ENCODE assay signal across 36 cellular contexts in genomic region chr1:244709076-244709475, GRCh38.
"Had no signal": no experiment of that assay in that cellular context is flagged by ENCODE, and none has a peak within 500 bp of the region (broad histone marks: within the 10 kb centered on the region; RNA-seq: fewer than 3 reads in every experiment).

No MANE protein-coding gene starts in this region.

- H3K9me3 Mint-ChIP-seq: activated CD4-positive, alpha-beta T cell treated with anti-CD3 and anti-CD28 coated beads, Interleukin-2, amount 10 ng/mL, durations not matched to agents 7 days and 5 days; activated naive CD8-positive, alpha-beta T cell treated with anti-CD3 and anti-CD28 coated beads for 36 hours; activated T-helper 17 cell treated with anti-CD3 and anti-CD28 coated beads, Interleukin-2, amount 50 U/mL, for 72 hours had no signal

- ATAC-seq: activated CD4-positive, alpha-beta T cell treated with anti-CD3 and anti-CD28 coated beads for 36 hours; activated CD4-positive, CD25-positive, alpha-beta regulatory T cell treated with anti-CD3 and anti-CD28 coated beads, Interleukin-2, amount 50 U/mL, for 24 hours; activated CD8-positive, alpha-beta T cell treated with anti-CD3 and anti-CD28 coated beads, Interleukin-2, amount 10 ng/mL, durations not matched to agents 7 days and 5 days; activated T-helper 17 cell treated with anti-CD3 and anti-CD28 coated beads, Interleukin-2, amount 50 U/mL, for 72 hours; Right ventricle myocardium inferior; SK-N-SH treated with all-trans-retinoic acid at 6 μM for 48 hours had no signal

- H3K4me3 Mint-ChIP-seq: activated CD4-positive, alpha-beta T cell treated with anti-CD3 and anti-CD28 coated beads for 36 hours; activated CD4-positive, alpha-beta T cell treated with anti-CD3 and anti-CD28 coated beads, Interleukin-2, amount 10 ng/mL, durations not matched to agents 7 days and 5 days; activated CD8-positive, alpha-beta T cell treated with anti-CD3 and anti-CD28 coated beads, Interleukin-2, amount 10 ng/mL, durations not matched to agents 7 days and 5 days; activated naive CD8-positive, alpha-beta T cell treated with anti-CD3 and anti-CD28 coated beads for 36 hours; activated T-helper 17 cell treated with anti-CD3 and anti-CD28 coated beads, Interleukin-2, amount 50 U/mL, for 72 hours had no signal

- H3K27me3 Mint-ChIP-seq: activated CD4-positive, alpha-beta T cell treated with anti-CD3 and anti-CD28 coated beads for 36 hours; activated CD4-positive, alpha-beta T cell treated with anti-CD3 and anti-CD28 coated beads, Interleukin-2, amount 10 ng/mL, durations not matched to agents 7 days and 5 days; activated naive CD8-positive, alpha-beta T cell treated with anti-CD3 and anti-CD28 coated beads for 36 hours; activated T-helper 17 cell treated with anti-CD3 and anti-CD28 coated beads, Interleukin-2, amount 50 U/mL, for 72 hours had no signal

- H3K4me3 ChIP-seq: PC-9 had no signal

- H3K27me3 ChIP-seq: brain microvascular endothelial cell had no signal

- H3K36me3 ChIP-seq: brain microvascular endothelial cell had no signal

- DNase-seq: activated CD4-positive, alpha-beta T cell treated with anti-CD3 and anti-CD28 coated beads for 36 hours; activated CD4-positive, alpha-beta T cell treated with anti-CD3 and anti-CD28 coated beads, Interleukin-2, amount 10 ng/mL, durations not matched to agents 7 days and 5 days; activated CD4-positive, alpha-beta T cell treated with anti-CD3 and anti-CD28 coated beads, Interleukin-2, amount 50 U/mL, for 48 hours; activated CD8-positive, alpha-beta memory T cell treated with anti-CD3 and anti-CD28 coated beads, Interleukin-2, amount 50 U/mL, for 48 hours; activated CD8-positive, alpha-beta T cell treated with anti-CD3 and anti-CD28 coated beads, Interleukin-2, amount 10 ng/mL, durations not matched to agents 7 days and 5 days; activated effector memory CD4-positive, alpha-beta T cell treated with anti-CD3 and anti-CD28 coated beads, Interleukin-2, amount 50 U/mL, for 16 hours; activated naive CD4-positive, alpha-beta T cell; activated naive CD4-positive, alpha-beta T cell treated with anti-CD3 and anti-CD28 coated beads, Interleukin-2, amount 50 U/mL, for 16 hours; activated naive CD8-positive, alpha-beta T cell treated with anti-CD3 and anti-CD28 coated beads for 36 hours; activated T-cell treated with anti-CD3 and anti-CD28 coated beads, Interleukin-2, amount 50 U/mL, for 48 hours; amniotic stem cell; aorta; brain microvascular endothelial cell; central memory CD4-positive, alpha-beta T cell; Karpas-422; KBM-7; MM.1S; MV-4-11; NCI-H1092; NCI-H1436 treated with DMSO at 0.1 percent for 48 hours; NCI-H1694 treated with DMSO at 0.1 percent for 48 hours; NCI-H2029; NCI-H510A; NCI-H526; NCI-H748 treated with DMSO at 0.1 percent for 48 hours; NK-92 treated with Interleukin-12 subunit alpha and Interleukin-12 subunit beta, amount 100 ng/mL, for 24 hours; PC-9; SIG-M5; SW 1271; T-helper 1 cell; T1000 had no signal

- H3K27ac Mint-ChIP-seq: activated CD4-positive, alpha-beta T cell treated with anti-CD3 and anti-CD28 coated beads for 36 hours; activated CD4-positive, alpha-beta T cell treated with anti-CD3 and anti-CD28 coated beads, Interleukin-2, amount 10 ng/mL, durations not matched to agents 7 days and 5 days; activated CD8-positive, alpha-beta T cell treated with anti-CD3 and anti-CD28 coated beads, Interleukin-2, amount 10 ng/mL, durations not matched to agents 7 days and 5 days; activated T-helper 17 cell treated with anti-CD3 and anti-CD28 coated beads, Interleukin-2, amount 50 U/mL, for 72 hours had no signal

- H3K36me3 Mint-ChIP-seq: activated naive CD8-positive, alpha-beta T cell treated with anti-CD3 and anti-CD28 coated beads for 36 hours had no signal

- H3K27ac ChIP-seq: brain microvascular endothelial cell, PC-9, RWPE1 had no signal
